ENCODE assay signal across 11 cellular contexts in the genomic region with DNA sequence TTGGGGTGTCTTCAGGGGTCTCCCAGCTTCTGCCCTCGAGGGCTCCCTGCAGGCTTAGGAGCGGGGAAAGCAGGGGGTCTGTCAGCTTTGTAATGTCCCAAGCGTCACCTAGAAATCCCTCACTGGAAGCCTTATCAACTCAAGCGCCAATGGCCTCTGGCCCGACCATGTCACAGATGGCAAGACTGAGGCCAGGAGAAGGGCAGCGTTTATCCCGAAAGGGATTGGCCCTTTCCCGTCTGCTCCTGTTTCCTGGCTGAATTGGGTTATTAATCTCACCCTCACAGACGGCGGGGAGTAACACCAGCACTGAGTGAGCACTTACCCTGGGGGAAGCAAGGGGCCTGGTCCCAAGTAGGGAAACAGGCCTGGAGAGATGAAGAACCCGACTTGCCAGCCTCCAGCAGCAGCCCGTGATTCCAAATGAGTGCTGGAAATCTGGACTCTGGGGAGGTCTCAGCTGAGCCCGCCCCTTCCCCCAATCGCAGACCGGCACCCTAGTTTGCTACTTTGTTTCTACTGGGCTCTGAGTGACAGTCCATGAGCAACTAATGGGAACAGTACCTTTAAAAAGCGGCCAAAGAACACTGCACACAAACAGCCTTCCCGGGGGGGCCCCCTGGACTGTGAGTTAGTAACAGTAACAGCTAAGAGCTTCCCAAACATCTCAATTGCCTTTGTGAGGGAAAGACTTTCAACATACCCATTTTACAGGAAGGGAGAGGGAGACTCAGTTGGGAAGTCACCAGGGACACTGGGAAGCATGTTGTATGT. TPM values are rescaled to one million over a fixed set of nuclear protein-coding genes. Genes with fewer than 3 reads are reported as not detected.
A peak's percentile ranks its signal among the peaks of the same experiment; 100 is the strongest.
DNase-seq lines count a peak whose midpoint lies in the region; ATAC-seq and TF ChIP-seq lines count a peak whose summit lies in the region.
"Had no signal": no experiment of that assay in that cellular context is flagged by ENCODE, and none has a peak within 500 bp of the region (broad histone marks: within the 10 kb centered on the region; RNA-seq: fewer than 3 reads in every experiment).

No MANE protein-coding gene starts in this region.

- H3K4me1 ChIP-seq in breast epithelium, result peaks cover 4 to 10% of the 10 kb centered on the region in 2 donors

- H3K27me3 Mint-ChIP-seq in MCF 10A (ENCODE audit: insufficient read depth, unreplicated experiment) (no peaks in the 10 kb centered on the region), neural crest cell (ENCODE audit: low read depth) (peaks cover 7% of the 10 kb centered on the region)
- no peaks in the 10 kb centered on the region for H3K27me3 Mint-ChIP-seq in central memory CD8-positive, alpha-beta T cell

- ATAC-seq in central memory CD8-positive, alpha-beta T cell (replicated peaks; ENCODE audit: extremely low read depth, poor library complexity, severe bottlenecking), result no peak
- ATAC-seq in HG03520 (IDR thresholded peaks at IDR 0.05; ENCODE audit: unreplicated experiment) (no peak), GM21619 (IDR thresholded peaks at IDR 0.05; ENCODE audit: unreplicated experiment) (no peak)

- peaks cover 6% of the 10 kb centered on the region for H3K4me1 Mint-ChIP-seq in MCF 10A (ENCODE audit: insufficient read depth, unreplicated experiment)
- H3K4me1 Mint-ChIP-seq in central memory CD8-positive, alpha-beta T cell, result peaks cover 16% of the 10 kb centered on the region
- peaks cover 35% of the 10 kb centered on the region for H3K4me1 Mint-ChIP-seq in neural crest cell

- H3K36me3 Mint-ChIP-seq in MCF 10A (ENCODE audit: insufficient read depth, unreplicated experiment), result no peaks in the 10 kb centered on the region
- peaks cover 8% of the 10 kb centered on the region for H3K36me3 Mint-ChIP-seq in central memory CD8-positive, alpha-beta T cell (ENCODE audit: insufficient read depth)
- H3K36me3 Mint-ChIP-seq in neural crest cell (ENCODE audit: low read depth), result no peaks in the 10 kb centered on the region

- intact Hi-C loops in breast epithelium (cut with DNase I; ENCODE audit: low total_unique reads), result no loop called here
- intact Hi-C loops in MCF 10A (cut with micrococcal nuclease), result loop anchor here (5.0 kb wide), 1 partner anchor 178 kb away; no protein-coding TSS in a partner anchor

- DNase-seq in breast epithelium (ENCODE audit: low spot score in 2 of 2), result no peak
- no peak for DNase-seq in MCF 10A (ENCODE audit: unreplicated experiment)
- no peak for DNase-seq in central memory CD8-positive, alpha-beta T cell (ENCODE audit: low spot score in 2 of 2)
- no peak for DNase-seq in neural crest cell (ENCODE audit: low read depth, low spot score)
- DNase-seq in DMS114 treated with DMSO at 0.1 percent for 48 hours (lab: John Stamatoyannopoulos, UW; ENCODE audit: unreplicated experiment), result no peak
- DNase-seq in NCI-H2081 treated with DMSO at 0.1 percent for 48 hours (lab: John Stamatoyannopoulos, UW), result no peak
- DNase-seq: 8988T; activated CD4-positive, CD25-positive, alpha-beta regulatory T cell treated with anti-CD3 and anti-CD28 coated beads, Interleukin-2, amount 50 U/mL, for 72 hours had no signal

- no peaks in the 10 kb centered on the region for H3K36me3 ChIP-seq in breast epithelium

- POLR2A ChIA-PET in MCF 10A (lab: Yijun Ruan, JAX), result interaction anchor here (0.6 to 1.2 kb wide), 3 partner anchors 51 to 71 kb away, joined by 3 to 4 read pairs (median 3); no protein-coding TSS in a partner anchor

- peak overlapping the region; percentile 79 to 86 for H3K27ac ChIP-seq in breast epithelium

- no peaks in the 10 kb centered on the region for H3K9me3 Mint-ChIP-seq in MCF 10A (ENCODE audit: unreplicated experiment)
- no peaks in the 10 kb centered on the region for H3K9me3 Mint-ChIP-seq in central memory CD8-positive, alpha-beta T cell
- no peaks in the 10 kb centered on the region for H3K9me3 Mint-ChIP-seq in neural crest cell
- H3K9me3 Mint-ChIP-seq: nephron progenitor cell had no signal

- no peak overlapping the region for H3K4me3 ChIP-seq in breast epithelium

- no peaks in the 10 kb centered on the region for H3K27me3 ChIP-seq in breast epithelium

- no peak for TF ChIP-seq POLR2A in breast epithelium (IDR thresholded peaks at IDR 0.05)

- no peak overlapping the region for H3K27ac Mint-ChIP-seq in MCF 10A (ENCODE audit: low read depth, unreplicated experiment)
- H3K27ac Mint-ChIP-seq in central memory CD8-positive, alpha-beta T cell (ENCODE audit: low read depth), result no peak overlapping the region
- no peak overlapping the region for H3K27ac Mint-ChIP-seq in neural crest cell (ENCODE audit: unreplicated experiment)
- H3K27ac Mint-ChIP-seq: nephron progenitor cell had no signal

- H3K9me3 ChIP-seq in breast epithelium, result no peaks in the 10 kb centered on the region

- BruUV-seq in MCF 10A (replicated peaks; lab: Mats Ljungman, UMichigan), result no TSS peak

- H3K4me3 Mint-ChIP-seq in MCF 10A (ENCODE audit: unreplicated experiment) (no peak overlapping the region), neural crest cell (peak overlapping the region; percentile 77)
- peak overlapping the region; percentile 7 for H3K4me3 Mint-ChIP-seq in central memory CD8-positive, alpha-beta T cell

- TF ChIP-seq CTCF in breast epithelium (IDR thresholded peaks at IDR 0.05) (no peak), MCF 10A (IDR thresholded peaks at IDR 0.05; ENCODE audit: unreplicated experiment) (no peak), neural crest cell (conservative IDR thresholded peaks at IDR 0.05) (no peak)

- CTCF ChIA-PET in MCF 10A (lab: Yijun Ruan, JAX), result interaction anchor here (0.6 to 3.6 kb wide), 12 partner anchors 28 to 929 kb away, joined by 3 to 12 read pairs (median 3); no protein-coding TSS in a partner anchor

RNA-seq across cellular contexts. Expression of gene NCOR2, which starts 2.1 kb away (rescaled TPM):
- total RNA-seq in breast epithelium (10 to 100 TPM; 58.4 to 83.9 (median 71.7) TPM), MCF 10A (2022) (145 and 177 TPM in 2 replicates), neural crest cell (143 and 144 TPM in 2 replicates)
